Comparison of ENCODE assay signal across 21 cellular contexts in genomic region chr2:200056105-200056504, GRCh38.
"Had no signal": no experiment of that assay in that cellular context is flagged by ENCODE, and none has a peak within 500 bp of the region (broad histone marks: within the 10 kb centered on the region; RNA-seq: fewer than 3 reads in every experiment).

No MANE protein-coding gene starts in this region.

- H3K36me3 ChIP-seq: esophagus squamous epithelium, neural progenitor cell, ovary, right lobe of liver, stomach had no signal

- H3K9me3 ChIP-seq: ovary, psoas muscle, right lobe of liver had no signal

- H3K9ac ChIP-seq: neural progenitor cell had no signal

- H2AFZ ChIP-seq: neural progenitor cell had no signal

- H3K4me3 ChIP-seq: body of pancreas, esophagus squamous epithelium, neural progenitor cell, ovary, psoas muscle, right lobe of liver, smooth muscle cell, stomach had no signal

- H3K4me2 ChIP-seq: neural progenitor cell, smooth muscle cell had no signal

- H3K27me3 ChIP-seq: body of pancreas, neural progenitor cell, ovary, right lobe of liver, stomach had no signal

- H3K4me1 ChIP-seq: body of pancreas, esophagus squamous epithelium, neural progenitor cell, psoas muscle, stomach had no signal

- DNase-seq: activated CD4-positive, alpha-beta T cell treated with anti-CD3 and anti-CD28 coated beads, Interleukin-2, amount 10 ng/mL, durations not matched to agents 24 days and 14 days; activated CD4-positive, CD25-positive, alpha-beta regulatory T cell; activated CD8-positive, alpha-beta T cell treated with anti-CD3 and anti-CD28 coated beads, Interleukin-2, amount 10 ng/mL, durations not matched to agents 7 days and 5 days; activated naive CD4-positive, alpha-beta T cell treated with anti-CD3 and anti-CD28 coated beads for 36 hours; activated T-cell treated with anti-CD3 and anti-CD28 coated beads, Interleukin-2, amount 50 U/mL, for 24 hours; body of pancreas; caudate nucleus; effector memory CD8-positive, alpha-beta T cell; esophagus squamous epithelium; foreskin melanocyte; glutamatergic neuron; hypothalamus; islet precursor cell; ovary; psoas muscle; right lobe of liver; stimulated activated CD4-positive, alpha-beta T cell treated with anti-CD3 and anti-CD28 coated beads, Interleukin-4, amount 100 ng/mL, for 1 hour; stomach; T-helper 9 cell had no signal

- H3K27ac ChIP-seq: body of pancreas, esophagus squamous epithelium, neural progenitor cell, ovary, psoas muscle, right lobe of liver, stomach had no signal
